ENCODE assay signal across 18 cellular contexts in genomic region chr9:3138236-3139229, GRCh38.
DNase-seq lines count a peak whose midpoint lies in the region; ATAC-seq and TF ChIP-seq lines count a peak whose summit lies in the region.
"Had no signal": no experiment of that assay in that cellular context is flagged by ENCODE, and none has a peak within 500 bp of the region (broad histone marks: within the 10 kb centered on the region; RNA-seq: fewer than 3 reads in every experiment).

No MANE protein-coding gene starts in this region.

- no peaks in the 10 kb centered on the region for H3K4me1 ChIP-seq in ovary (ENCODE audit: insufficient read depth)
- H3K4me1 ChIP-seq: BLaER1 had no signal

- no peaks in the 10 kb centered on the region for H3K27me3 ChIP-seq in ovary
- H3K27me3 ChIP-seq: BLaER1 had no signal

- H3K27ac ChIP-seq in ovary, result no peak overlapping the region
- H3K27ac ChIP-seq: 22Rv1, BLaER1 had no signal

- TF ChIP-seq POLR2A in ovary (IDR thresholded peaks at IDR 0.05), result no peak

- H3K36me3 ChIP-seq in ovary, result no peaks in the 10 kb centered on the region
- H3K36me3 ChIP-seq: BLaER1 had no signal

- peaks cover 10% of the 10 kb centered on the region for H3K27me3 Mint-ChIP-seq in nephron progenitor cell (ENCODE audit: low read depth, poor library complexity)
- H3K27me3 Mint-ChIP-seq in activated T-cell treated with anti-CD3 and anti-CD28 coated beads, Interleukin-2, amount 50 U/mL, for 72 hours (ENCODE audit: low read depth), result peaks cover 16% of the 10 kb centered on the region

- no peak for TF ChIP-seq EP300 in ovary (IDR thresholded peaks at IDR 0.05)

- H3K4me3 Mint-ChIP-seq in nephron progenitor cell, result no peak overlapping the region
- no peak overlapping the region for H3K4me3 Mint-ChIP-seq in activated T-cell treated with anti-CD3 and anti-CD28 coated beads, Interleukin-2, amount 50 U/mL, for 72 hours
- H3K4me3 Mint-ChIP-seq: CD8-positive, alpha-beta memory T cell; HFFc6 had no signal

- intact Hi-C loops in ovary (cut with DNase I), result no loop called here

- DNase-seq in DMS 273 (lab: John Stamatoyannopoulos, UW; ENCODE audit: unreplicated experiment), result peak; percentile 28
- no peak for DNase-seq in DMS 273 treated with DMSO at 0.1 percent for 48 hours (lab: John Stamatoyannopoulos, UW)
- DNase-seq in cerebellar cortex (ENCODE audit: low spot score), result peak; percentile 69
- DNase-seq in nephron progenitor cell, result no peak
- DNase-seq in NCI-H1436 (lab: John Stamatoyannopoulos, UW), result no peak
- no peak for DNase-seq in activated T-cell treated with anti-CD3 and anti-CD28 coated beads, Interleukin-2, amount 50 U/mL, for 72 hours
- DNase-seq in ovary, result no peak
- DNase-seq: CD8-positive, alpha-beta memory T cell; GOT3; HFFc6; Karpas-422; NCI-H2029; NCI-H510A treated with DMSO at 0.1 percent for 48 hours; SIG-M5 had no signal

- WGBS in ovary, 3 donors, result 9 to 37% (median 15%) methylated on average over 10 of the region's 10 CpGs

- peak overlapping the region; percentile 47 for H3K27ac Mint-ChIP-seq in nephron progenitor cell
- H3K27ac Mint-ChIP-seq in activated T-cell treated with anti-CD3 and anti-CD28 coated beads, Interleukin-2, amount 50 U/mL, for 72 hours, result no peak overlapping the region
- H3K27ac Mint-ChIP-seq: HFFc6 had no signal

- no peaks in the 10 kb centered on the region for H3K36me3 Mint-ChIP-seq in nephron progenitor cell (ENCODE audit: low read depth)
- peaks cover 0 to 1% of the 10 kb centered on the region in 2 donors for H3K36me3 Mint-ChIP-seq in activated T-cell treated with anti-CD3 and anti-CD28 coated beads, Interleukin-2, amount 50 U/mL, for 72 hours (ENCODE audit: insufficient read depth in 2 of 2)
- H3K36me3 Mint-ChIP-seq: CD8-positive, alpha-beta memory T cell had no signal

- H3K4me1 Mint-ChIP-seq in nephron progenitor cell, result no peaks in the 10 kb centered on the region
- H3K4me1 Mint-ChIP-seq in activated T-cell treated with anti-CD3 and anti-CD28 coated beads, Interleukin-2, amount 50 U/mL, for 72 hours (ENCODE audit: low read depth), result no peaks in the 10 kb centered on the region
- H3K4me1 Mint-ChIP-seq: CD8-positive, alpha-beta memory T cell had no signal

- peaks cover 18% of the 10 kb centered on the region for H3K9me3 Mint-ChIP-seq in nephron progenitor cell
- H3K9me3 Mint-ChIP-seq in activated T-cell treated with anti-CD3 and anti-CD28 coated beads, Interleukin-2, amount 50 U/mL, for 72 hours, result peaks cover 2 to 6% of the 10 kb centered on the region in 2 donors

- no peak for ATAC-seq in HG03432 (IDR thresholded peaks at IDR 0.05; ENCODE audit: unreplicated experiment)
- ATAC-seq in activated T-cell treated with anti-CD3 and anti-CD28 coated beads, Interleukin-2, amount 50 U/mL, for 72 hours (replicated peaks in 1 of 2), result no peak
- ATAC-seq: HepG2 had no signal

- no peak overlapping the region for H3K4me3 ChIP-seq in ovary
- H3K4me3 ChIP-seq: BLaER1 had no signal

- H3K9me3 ChIP-seq in ovary, result no peaks in the 10 kb centered on the region

- TF ChIP-seq CTCF in nephron progenitor cell (IDR thresholded peaks at IDR 0.05) (no peak), ovary (IDR thresholded peaks at IDR 0.05) (no peak)

Comparison
In these comparisons a context has a peak if more than half of its experiments do, and no peak if none do; other contexts are left out.
1. DNase-seq: peak in DMS 273 (single experiment) and cerebellar cortex (single experiment); none in DMS 273 treated with DMSO at 0.1 percent for 48 hours (single experiment), nephron progenitor cell (single experiment), NCI-H1436 (single experiment), activated T-cell treated with anti-CD3 and anti-CD28 coated beads, Interleukin-2, amount 50 U/mL, for 72 hours (0 of 2) and ovary (0 of 5).